Comparison of ENCODE assay signal across 1 cellular context in the genomic region with DNA sequence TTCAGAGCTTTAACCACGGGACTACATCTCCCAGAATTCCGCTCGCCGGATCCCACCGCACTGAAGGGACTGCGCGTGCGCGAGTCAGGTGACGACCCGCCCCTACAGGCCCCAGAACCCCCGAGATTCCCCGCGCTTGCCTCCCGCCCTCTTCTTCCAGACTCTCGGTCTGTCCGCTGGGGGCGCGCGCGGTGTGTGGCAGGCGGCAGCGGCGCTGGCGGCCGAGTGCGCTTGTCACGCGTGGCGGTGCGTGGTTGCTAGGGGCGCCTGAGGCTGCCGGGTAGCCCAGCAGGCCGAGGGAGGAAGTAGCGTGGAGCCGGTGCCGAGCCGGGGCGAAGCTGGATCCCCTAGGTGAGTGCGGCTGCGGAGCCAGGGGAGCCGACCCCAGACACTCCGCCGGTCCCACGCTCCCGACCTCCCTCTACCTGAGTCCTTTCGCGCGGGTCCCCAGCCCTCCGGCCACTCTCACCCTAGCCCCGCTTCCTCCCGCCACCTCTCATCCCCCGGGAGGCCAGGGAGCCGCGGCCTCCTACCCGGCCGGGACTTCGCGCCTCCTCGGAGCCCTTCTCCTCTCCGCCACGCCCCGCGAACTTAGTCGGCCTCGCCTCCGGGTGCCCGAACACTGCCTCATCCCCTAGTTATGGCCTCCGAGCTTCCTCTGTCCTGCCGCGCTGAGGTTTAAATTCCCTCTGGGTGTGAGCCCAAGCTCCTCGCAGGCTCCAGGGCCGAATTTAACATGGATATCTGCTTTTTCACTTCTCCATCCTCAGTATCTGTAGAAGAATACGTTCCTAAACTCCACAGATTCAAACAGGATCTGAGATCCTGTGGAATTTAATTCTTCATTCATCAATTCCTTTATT.
TF ChIP-seq lines count a peak whose summit lies in the region.

A gene with protein sequence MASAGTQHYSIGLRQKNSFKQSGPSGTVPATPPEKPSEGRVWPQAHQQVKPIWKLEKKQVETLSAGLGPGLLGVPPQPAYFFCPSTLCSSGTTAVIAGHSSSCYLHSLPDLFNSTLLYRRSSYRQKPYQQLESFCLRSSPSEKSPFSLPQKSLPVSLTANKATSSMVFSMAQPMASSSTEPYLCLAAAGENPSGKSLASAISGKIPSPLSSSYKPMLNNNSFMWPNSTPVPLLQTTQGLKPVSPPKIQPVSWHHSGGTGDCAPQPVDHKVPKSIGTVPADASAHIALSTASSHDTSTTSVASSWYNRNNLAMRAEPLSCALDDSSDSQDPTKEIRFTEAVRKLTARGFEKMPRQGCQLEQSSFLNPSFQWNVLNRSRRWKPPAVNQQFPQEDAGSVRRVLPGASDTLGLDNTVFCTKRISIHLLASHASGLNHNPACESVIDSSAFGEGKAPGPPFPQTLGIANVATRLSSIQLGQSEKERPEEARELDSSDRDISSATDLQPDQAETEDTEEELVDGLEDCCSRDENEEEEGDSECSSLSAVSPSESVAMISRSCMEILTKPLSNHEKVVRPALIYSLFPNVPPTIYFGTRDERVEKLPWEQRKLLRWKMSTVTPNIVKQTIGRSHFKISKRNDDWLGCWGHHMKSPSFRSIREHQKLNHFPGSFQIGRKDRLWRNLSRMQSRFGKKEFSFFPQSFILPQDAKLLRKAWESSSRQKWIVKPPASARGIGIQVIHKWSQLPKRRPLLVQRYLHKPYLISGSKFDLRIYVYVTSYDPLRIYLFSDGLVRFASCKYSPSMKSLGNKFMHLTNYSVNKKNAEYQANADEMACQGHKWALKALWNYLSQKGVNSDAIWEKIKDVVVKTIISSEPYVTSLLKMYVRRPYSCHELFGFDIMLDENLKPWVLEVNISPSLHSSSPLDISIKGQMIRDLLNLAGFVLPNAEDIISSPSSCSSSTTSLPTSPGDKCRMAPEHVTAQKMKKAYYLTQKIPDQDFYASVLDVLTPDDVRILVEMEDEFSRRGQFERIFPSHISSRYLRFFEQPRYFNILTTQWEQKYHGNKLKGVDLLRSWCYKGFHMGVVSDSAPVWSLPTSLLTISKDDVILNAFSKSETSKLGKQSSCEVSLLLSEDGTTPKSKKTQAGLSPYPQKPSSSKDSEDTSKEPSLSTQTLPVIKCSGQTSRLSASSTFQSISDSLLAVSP (plus strand): TSS at position 149 of the 863 bp plus-strand sequence. CDS start 26,842 bp downstream, outside the sequence.

TF ChIP-seq in liver, 16 proteins besides CTCF, POLR2A, EP300 and RAD21 (continued from another document):
- TF ChIP-seq, protein P1, sequence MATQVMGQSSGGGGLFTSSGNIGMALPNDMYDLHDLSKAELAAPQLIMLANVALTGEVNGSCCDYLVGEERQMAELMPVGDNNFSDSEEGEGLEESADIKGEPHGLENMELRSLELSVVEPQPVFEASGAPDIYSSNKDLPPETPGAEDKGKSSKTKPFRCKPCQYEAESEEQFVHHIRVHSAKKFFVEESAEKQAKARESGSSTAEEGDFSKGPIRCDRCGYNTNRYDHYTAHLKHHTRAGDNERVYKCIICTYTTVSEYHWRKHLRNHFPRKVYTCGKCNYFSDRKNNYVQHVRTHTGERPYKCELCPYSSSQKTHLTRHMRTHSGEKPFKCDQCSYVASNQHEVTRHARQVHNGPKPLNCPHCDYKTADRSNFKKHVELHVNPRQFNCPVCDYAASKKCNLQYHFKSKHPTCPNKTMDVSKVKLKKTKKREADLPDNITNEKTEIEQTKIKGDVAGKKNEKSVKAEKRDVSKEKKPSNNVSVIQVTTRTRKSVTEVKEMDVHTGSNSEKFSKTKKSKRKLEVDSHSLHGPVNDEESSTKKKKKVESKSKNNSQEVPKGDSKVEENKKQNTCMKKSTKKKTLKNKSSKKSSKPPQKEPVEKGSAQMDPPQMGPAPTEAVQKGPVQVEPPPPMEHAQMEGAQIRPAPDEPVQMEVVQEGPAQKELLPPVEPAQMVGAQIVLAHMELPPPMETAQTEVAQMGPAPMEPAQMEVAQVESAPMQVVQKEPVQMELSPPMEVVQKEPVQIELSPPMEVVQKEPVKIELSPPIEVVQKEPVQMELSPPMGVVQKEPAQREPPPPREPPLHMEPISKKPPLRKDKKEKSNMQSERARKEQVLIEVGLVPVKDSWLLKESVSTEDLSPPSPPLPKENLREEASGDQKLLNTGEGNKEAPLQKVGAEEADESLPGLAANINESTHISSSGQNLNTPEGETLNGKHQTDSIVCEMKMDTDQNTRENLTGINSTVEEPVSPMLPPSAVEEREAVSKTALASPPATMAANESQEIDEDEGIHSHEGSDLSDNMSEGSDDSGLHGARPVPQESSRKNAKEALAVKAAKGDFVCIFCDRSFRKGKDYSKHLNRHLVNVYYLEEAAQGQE (IDR thresholded peaks at IDR 0.05): peak; percentile 58
